29 cellular contexts compared by ENCODE assay signal in genomic region chr3:10345911-10346310, GRCh38. TPM values are rescaled to one million over a fixed set of nuclear protein-coding genes. Genes with fewer than 3 reads are reported as not detected.
"Had no signal": no experiment of that assay in that cellular context is flagged by ENCODE, and none has a peak within 500 bp of the region (broad histone marks: within the 10 kb centered on the region; RNA-seq: fewer than 3 reads in every experiment).

No MANE protein-coding gene starts in this region.

- DNase-seq: cortex of kidney; effector CD8-positive, alpha-beta T cell; endodermal cell; foreskin fibroblast; gastrocnemius medialis; head of caudate nucleus; left ventricle myocardium superior; lower lobe of right lung; naive B cell; nucleus accumbens; ovary; right cardiac atrium; spleen; stimulated activated CD4-positive, alpha-beta T cell treated with anti-CD3 and anti-CD28 coated beads, Interleukin-4, amount 100 ng/mL, for 4 hours; stimulated activated naive CD8-positive, alpha-beta T cell treated with anti-CD3 and anti-CD28 coated beads, Interleukin-15, Interleukin-2, amounts not matched to agents 100 U/mL and 50 U/mL, for 24 hours; uterus had no signal

- H3K27me3 ChIP-seq: gastrocnemius medialis, neural progenitor cell, ovary, tibial nerve, upper lobe of left lung, uterus had no signal

- H3K9me3 ChIP-seq: gastrocnemius medialis, lower lobe of right lung, ovary, psoas muscle, spleen, thoracic aorta, tibial nerve, upper lobe of left lung, uterus had no signal

- H3K27ac ChIP-seq: epithelial cell of prostate, gastrocnemius medialis, lower lobe of right lung, neural progenitor cell, ovary, psoas muscle, skin epidermis, spleen, thoracic aorta, tibial nerve, upper lobe of left lung, uterus had no signal

- H3K9me3 Mint-ChIP-seq: endodermal cell; nephron; stimulated activated memory B cell treated with anti-CD40 and anti-IgM and Interleukin-4, amounts not matched to agents 10 μg/mL and 1 μg/mL and 100 μg/mL, for 72 hours had no signal

- H3K4me2 ChIP-seq: neural progenitor cell had no signal

- H3K36me3 ChIP-seq: gastrocnemius medialis, lower lobe of right lung, neural progenitor cell, ovary, spleen, thoracic aorta, upper lobe of left lung, uterus had no signal

- H3K4me1 Mint-ChIP-seq: endodermal cell, nephron, neural progenitor cell had no signal

- H3K27ac Mint-ChIP-seq: endodermal cell, nephron had no signal

- H3K4me1 ChIP-seq: lower lobe of right lung, neural progenitor cell, tibial nerve, upper lobe of left lung, uterus had no signal

- ATAC-seq: esophagus mucosa; gastrocnemius medialis; left ventricle myocardium superior; lower lobe of right lung; psoas muscle; right cardiac atrium; stimulated activated memory B cell treated with anti-CD40 and anti-IgM and Interleukin-4, amounts not matched to agents 10 μg/mL and 1 μg/mL and 100 μg/mL, for 72 hours; stimulated activated naive CD8-positive, alpha-beta T cell treated with anti-CD3 and anti-CD28 coated beads, Interleukin-15, Interleukin-2, amounts not matched to agents 100 U/mL and 50 U/mL, for 24 hours had no signal

- H3K36me3 Mint-ChIP-seq: naive B cell; neural progenitor cell; stimulated activated memory B cell treated with anti-CD40 and anti-IgM and Interleukin-4, amounts not matched to agents 10 μg/mL and 1 μg/mL and 100 μg/mL, for 72 hours had no signal

- H3K9ac ChIP-seq: neural progenitor cell had no signal

- H3K4me3 ChIP-seq: gastrocnemius medialis, lower lobe of right lung, neural progenitor cell, ovary, psoas muscle, skin epidermis, spleen, thoracic aorta, tibial nerve, upper lobe of left lung, uterus had no signal

- H2AFZ ChIP-seq: neural progenitor cell had no signal

- H3K4me3 Mint-ChIP-seq: endodermal cell; naive B cell; nephron; neural progenitor cell; stimulated activated memory B cell treated with anti-CD40 and anti-IgM and Interleukin-4, amounts not matched to agents 10 μg/mL and 1 μg/mL and 100 μg/mL, for 72 hours had no signal

RNA-seq across cellular contexts. Expression of gene GHRL, which starts 53.2 kb away (rescaled TPM):
- total RNA-seq: endodermal cell, gastrocnemius medialis, glomerular endothelial cell, left ventricle myocardium superior, renal cortical epithelial cell, right cardiac atrium had no signal
- polyA plus RNA-seq: keratinocyte had no signal
